Comparison of ENCODE assay signal across 8 cellular contexts in genomic region chr12:6872073-6873048, GRCh38. TPM values are rescaled to one million over a fixed set of nuclear protein-coding genes. Genes with fewer than 3 reads are reported as not detected.
DNase-seq lines count a peak whose midpoint lies in the region; ATAC-seq and TF ChIP-seq lines count a peak whose summit lies in the region.

No MANE protein-coding gene starts in this region.

- H3K36me3 Mint-ChIP-seq in chondrocyte (ENCODE audit: low read depth): peaks cover 15% of the 10 kb centered on the region

- no peaks in the 10 kb centered on the region for H3K27me3 ChIP-seq in H7 (ENCODE audit: control insufficient read depth, insufficient read depth, low read length)

- peak overlapping the region; percentile 88 for H3K4me3 ChIP-seq in H7 (ENCODE audit: insufficient read depth, low read depth, low read length)

- peaks cover 20% of the 10 kb centered on the region for H3K36me3 ChIP-seq in H7 (replicated peaks; ENCODE audit: control insufficient read depth, insufficient read depth, low read length)

- peak overlapping the region; percentile 85 for H3K4me3 Mint-ChIP-seq in chondrocyte (ENCODE audit: unreplicated experiment)

- peak overlapping the region; percentile 90 for H3K27ac Mint-ChIP-seq in chondrocyte (ENCODE audit: unreplicated experiment)

- H3K9me3 Mint-ChIP-seq in chondrocyte (ENCODE audit: low read depth): no peaks in the 10 kb centered on the region

- intact Hi-C loops in left colon (cut with DNase I, micrococcal nuclease): loop anchor here in 1 of 2 donors (5.0 kb wide), 1 partner anchor 95 kb away; no protein-coding TSS in a partner anchor

- H3K27me3 Mint-ChIP-seq in chondrocyte (ENCODE audit: low read depth): no peaks in the 10 kb centered on the region

- peak; percentile 98 for TF ChIP-seq CTCF in chondrocyte (IDR thresholded peaks at IDR 0.05)

- H3K4me1 Mint-ChIP-seq in chondrocyte (ENCODE audit: low read depth): peaks cover 49% of the 10 kb centered on the region

- ATAC-seq in left colon (peak; percentile 64), HG03139 (IDR thresholded peaks at IDR 0.05; ENCODE audit: unreplicated experiment) (no peak)

- peak; percentile 95 for DNase-seq in DMS53 (lab: John Stamatoyannopoulos, UW)
- peak; percentile 95 for DNase-seq in H7
- peak; percentile 36 for DNase-seq in NCI-H2107 treated with DMSO at 0.1 percent for 48 hours (lab: John Stamatoyannopoulos, UW; ENCODE audit: unreplicated experiment)
- peak; percentile 73 for DNase-seq in activated CD4-positive, alpha-beta T cell treated with anti-CD3 and anti-CD28 coated beads for 1 hour
- peak; percentile 92 for DNase-seq in chondrocyte (ENCODE audit: low spot score)
- peak; percentile 78 to 91 for DNase-seq in left colon
- peak; percentile 69 to 84 for DNase-seq in stimulated activated CD4-positive, alpha-beta T cell treated with anti-CD3 and anti-CD28 coated beads, Interleukin-1b, Interleukin-23, amount 100 ng/mL, for 4 hours (ENCODE audit: low read depth in 2 of 2)

RNA-seq across cellular contexts. Expression of gene SPSB2, which starts 0.7 kb away (rescaled TPM):
- total RNA-seq in H7 (2014; rRNA removed; shearing (Covaris generic)): 28.7 and 29.4 TPM in 2 replicates
- total RNA-seq in chondrocyte (7.6 to 11.8 TPM (median 7.9 TPM) in 3 replicates), left colon (10 to 100 TPM; 11.7 to 11.8 TPM)

RNA-seq across cellular contexts. Expression of gene TPI1, which starts 5.0 kb away (rescaled TPM):
- total RNA-seq in H7 (2014; rRNA removed; shearing (Covaris generic)): 1,353 and 1,607 TPM in 2 replicates
- 430 to 562 TPM (median 551 TPM) in 3 replicates for total RNA-seq in chondrocyte
- 100 to 1,000 TPM; 702 to 720 TPM for total RNA-seq in left colon

RNA-seq across cellular contexts. Expression of gene USP5, which starts 20.4 kb away (rescaled TPM):
- total RNA-seq in H7 (2014; rRNA removed; shearing (Covaris generic)): 103 and 112 TPM in 2 replicates
- total RNA-seq in chondrocyte (103 to 147 TPM (median 106 TPM) in 3 replicates), left colon (10 to 100 TPM; 68.5 to 81.4 TPM)

RNA-seq across cellular contexts. Expression of gene CDCA3, which starts 21.3 kb away (rescaled TPM):
- total RNA-seq in H7 (2014; rRNA removed; shearing (Covaris generic)): 85.6 and 115 TPM in 2 replicates
- total RNA-seq in chondrocyte: 4.1 to 7.5 TPM (median 5.6 TPM) in 3 replicates
- total RNA-seq in left colon: 10 to 100 TPM in 1 of 2 donors, 1 to 10 TPM in 1; 4.4 to 10.5 TPM

RNA-seq across cellular contexts. Expression of gene GNB3, which starts 31.6 kb away (rescaled TPM):
- total RNA-seq in H7 (2014; rRNA removed; shearing (Covaris generic)): 1.5 and 5.5 TPM in 2 replicates
- 10.2 to 11.5 TPM (median 10.9 TPM) in 3 replicates for total RNA-seq in chondrocyte
- 1 to 10 TPM; 1.1 to 1.5 TPM for total RNA-seq in left colon

Comparison
In these comparisons a context has a peak if more than half of its experiments do, and no peak if none do; other contexts are left out.
1. DNase-seq: peak in every context shown above with its lines; median percentile 95 in DMS53; 95 in H7; 92 in chondrocyte; 84 in left colon; 76 in stimulated activated CD4-positive, alpha-beta T cell treated with anti-CD3 and anti-CD28 coated beads, Interleukin-1b, Interleukin-23, amount 100 ng/mL, for 4 hours; 73 in activated CD4-positive, alpha-beta T cell treated with anti-CD3 and anti-CD28 coated beads for 1 hour; 36 in NCI-H2107 treated with DMSO at 0.1 percent for 48 hours.